8 cellular contexts compared by ENCODE assay signal in genomic region chr3:196609343-196609775, GRCh38. TPM values are rescaled to one million over a fixed set of nuclear protein-coding genes. Genes with fewer than 3 reads are reported as not detected.
A peak's percentile ranks its signal among the peaks of the same experiment; 100 is the strongest.
DNase-seq lines count a peak whose midpoint lies in the region; ATAC-seq and TF ChIP-seq lines count a peak whose summit lies in the region.

No MANE protein-coding gene starts in this region.

- H3K27ac Mint-ChIP-seq in dendritic cell treated with granulocyte-macrophage colony-stimulating factor and Interleukin-4, amounts not matched to agents 40 ng/mL and 50 ng/mL, for 4 days: peak overlapping the region; percentile 79

- peak; percentile 81 for TF ChIP-seq CTCF in AG10803 (conservative IDR thresholded peaks at IDR 0.05; ENCODE audit: low read length)
- TF ChIP-seq CTCF in lower leg skin (IDR thresholded peaks at IDR 0.05): peak in 1 of 3 donors; percentile 63

- H3K4me3 ChIP-seq in AG10803 (ENCODE audit: low read length) (no peak overlapping the region), lower leg skin (ENCODE audit: low read depth, poor library complexity, severe bottlenecking) (no peak overlapping the region)

- peak; percentile 82 for ATAC-seq in GM19035 (IDR thresholded peaks at IDR 0.05; ENCODE audit: unreplicated experiment)

- WGBS in lower leg skin, 2 donors: 12 to 14% methylated on average over 5 of the region's 5 CpGs

- H3K36me3 Mint-ChIP-seq in dendritic cell treated with granulocyte-macrophage colony-stimulating factor and Interleukin-4, amounts not matched to agents 40 ng/mL and 50 ng/mL, for 4 days (ENCODE audit: low read depth): no peaks in the 10 kb centered on the region

- H3K9me3 Mint-ChIP-seq in dendritic cell treated with granulocyte-macrophage colony-stimulating factor and Interleukin-4, amounts not matched to agents 40 ng/mL and 50 ng/mL, for 4 days: no peaks in the 10 kb centered on the region

- H3K4me1 Mint-ChIP-seq in dendritic cell treated with granulocyte-macrophage colony-stimulating factor and Interleukin-4, amounts not matched to agents 40 ng/mL and 50 ng/mL, for 4 days (ENCODE audit: low read depth): peaks cover 27% of the 10 kb centered on the region

- peak overlapping the region; percentile 43 for H3K4me3 Mint-ChIP-seq in dendritic cell treated with granulocyte-macrophage colony-stimulating factor and Interleukin-4, amounts not matched to agents 40 ng/mL and 50 ng/mL, for 4 days

- intact Hi-C loops in dendritic cell treated with granulocyte-macrophage colony-stimulating factor and Interleukin-4, amounts not matched to agents 40 ng/mL and 50 ng/mL, for 4 days (cut with micrococcal nuclease): loop anchor here (1.0 to 2.0 kb wide), 2 partner anchors 31 to 76 kb away; no protein-coding TSS in a partner anchor
- intact Hi-C loops in lower leg skin (cut with DNase I; ENCODE audit: low total_unique reads): no loop called here

- H3K27me3 Mint-ChIP-seq in dendritic cell treated with granulocyte-macrophage colony-stimulating factor and Interleukin-4, amounts not matched to agents 40 ng/mL and 50 ng/mL, for 4 days: no peaks in the 10 kb centered on the region

- DNase-seq in AG10803 (ENCODE audit: low read depth) (peak; percentile 70), HS-27A (ENCODE audit: low read depth) (peak; percentile 50), NCI-H82 treated with DMSO at 0.1 percent for 48 hours (lab: John Stamatoyannopoulos, UW; ENCODE audit: unreplicated experiment) (peak; percentile 61), lower leg skin (ENCODE audit: low spot score in 2 of 2) (peak; percentile 83 to 98)
- peak; percentile 98 for DNase-seq in activated CD4-positive, alpha-beta T cell treated with anti-CD3 and anti-CD28 coated beads, Interleukin-2, amount 50 U/mL, for 48 hours
- peak; percentile 95 for DNase-seq in stimulated activated CD8-positive, alpha-beta memory T cell treated with anti-CD3 and anti-CD28 coated beads, Interleukin-12 subunit alpha, Interleukin-12 subunit beta, amount 100 ng/mL, for 1 hour (ENCODE audit: low read depth)

- TF ChIP-seq POLR2A in lower leg skin (IDR thresholded peaks at IDR 0.05): no peak

RNA-seq across cellular contexts. Expression of gene NRROS, which starts 30.1 kb away (rescaled TPM):
- 1 to 10 TPM; 1.8 to 3.1 (median 2.4) TPM for total RNA-seq in lower leg skin

RNA-seq across cellular contexts. Expression of gene FBXO45, which starts 40.9 kb away (rescaled TPM):
- 10 to 100 TPM; 16.1 to 33.7 (median 28.0) TPM for total RNA-seq in lower leg skin

RNA-seq across cellular contexts. Expression of gene WDR53, which starts 41.0 kb away (rescaled TPM):
- total RNA-seq in lower leg skin: 10 to 100 TPM in 3 of 4 donors, 1 to 10 TPM in 1; 4.5 to 16.6 (median 12.2) TPM
